In the genomic region with DNA sequence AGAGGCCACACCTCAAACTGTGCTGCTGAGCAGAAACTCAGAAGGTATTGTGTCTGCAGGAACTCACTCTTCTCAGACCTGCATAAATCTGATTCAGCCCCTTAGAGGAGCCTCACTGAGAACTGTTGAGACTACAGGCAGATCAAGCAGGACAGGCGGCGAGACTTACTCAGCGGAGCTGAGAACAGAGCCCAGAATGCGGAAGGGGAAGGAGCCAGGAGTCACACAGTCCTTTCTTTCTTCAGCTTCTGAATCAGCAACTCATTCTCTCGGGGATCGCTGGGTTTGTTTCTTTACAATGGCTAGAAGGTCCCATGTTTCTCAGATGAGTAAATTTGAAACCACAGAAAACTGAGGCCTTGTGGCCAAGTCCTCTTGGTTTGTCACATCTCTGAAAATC, we compare ENCODE assay signal across 8 cellular contexts. TPM values are rescaled to one million over a fixed set of nuclear protein-coding genes. Genes with fewer than 3 reads are reported as not detected.
DNase-seq lines count a peak whose midpoint lies in the region; ATAC-seq, FAIRE-seq and TF ChIP-seq lines count a peak whose summit lies in the region.

No MANE protein-coding gene starts in this region.

- H3K36me3 Mint-ChIP-seq in WTC11 = no peaks in the 10 kb centered on the region

- FAIRE-seq in frontal cortex (lab: Jason Lieb, UNC) = no peak

- H3K4me3 ChIP-seq in AG09309 (ENCODE audit: control insufficient read depth, low read depth, low read length) = no peak overlapping the region

- peak; percentile 92 for ATAC-seq in GM19023 (IDR thresholded peaks at IDR 0.05; ENCODE audit: unreplicated experiment)
- peak; percentile 94 for ATAC-seq in HG03066 (IDR thresholded peaks at IDR 0.05; ENCODE audit: low read depth, unreplicated experiment)
- ATAC-seq in WTC11 = peak; percentile 63

- no peak overlapping the region for H3K4me3 Mint-ChIP-seq in WTC11

- peaks cover 40% of the 10 kb centered on the region for H3K4me1 Mint-ChIP-seq in WTC11

- no peaks in the 10 kb centered on the region for H3K27me3 Mint-ChIP-seq in WTC11 (ENCODE audit: low read depth)

- peak overlapping the region; percentile 27; the same call in 1 of the 2 replicates for H3K27ac Mint-ChIP-seq in WTC11

- CTCF ChIA-PET in WTC11 (lab: Charles Lee) = no interaction called here

- no peaks in the 10 kb centered on the region for H3K9me3 Mint-ChIP-seq in WTC11

- no peak for TF ChIP-seq CTCF in AG09309 (IDR thresholded peaks at IDR 0.05; ENCODE audit: control insufficient read depth, insufficient read depth, low read depth, low read length, missing control alignments)
- TF ChIP-seq CTCF in WTC11 (IDR thresholded peaks at IDR 0.05) = no peak

- POLR2A ChIA-PET in WTC11 (lab: Charles Lee) = no interaction called here

- DNase-seq in AG09309 (ENCODE audit: low read depth) = peak; percentile 83
- DNase-seq in WTC11 (ENCODE audit: low spot score) = no peak
- DNase-seq in frontal cortex (ENCODE audit: low spot score in 2 of 2) = peak; percentile 19 to 32
- peak; percentile 32 for DNase-seq in retina
- no peak for DNase-seq in NCI-H146 (lab: John Stamatoyannopoulos, UW)
- no peak for DNase-seq in DMS153 (lab: John Stamatoyannopoulos, UW)

TF ChIP-seq in WTC11, 78 proteins besides CTCF, POLR2A, EP300 and RAD21:
- TF ChIP-seq RELA (CRISPR knock-in tag; IDR thresholded peaks at IDR 0.05; ENCODE audit: borderline replicate concordance) (no peak), EMX1 (CRISPR knock-in tag; IDR thresholded peaks at IDR 0.05) (no peak), NR1H2 (CRISPR knock-in tag; IDR thresholded peaks at IDR 0.05) (no peak), ATF1 (CRISPR knock-in tag; IDR thresholded peaks at IDR 0.05) (no peak)
- TF ChIP-seq, protein P1, sequence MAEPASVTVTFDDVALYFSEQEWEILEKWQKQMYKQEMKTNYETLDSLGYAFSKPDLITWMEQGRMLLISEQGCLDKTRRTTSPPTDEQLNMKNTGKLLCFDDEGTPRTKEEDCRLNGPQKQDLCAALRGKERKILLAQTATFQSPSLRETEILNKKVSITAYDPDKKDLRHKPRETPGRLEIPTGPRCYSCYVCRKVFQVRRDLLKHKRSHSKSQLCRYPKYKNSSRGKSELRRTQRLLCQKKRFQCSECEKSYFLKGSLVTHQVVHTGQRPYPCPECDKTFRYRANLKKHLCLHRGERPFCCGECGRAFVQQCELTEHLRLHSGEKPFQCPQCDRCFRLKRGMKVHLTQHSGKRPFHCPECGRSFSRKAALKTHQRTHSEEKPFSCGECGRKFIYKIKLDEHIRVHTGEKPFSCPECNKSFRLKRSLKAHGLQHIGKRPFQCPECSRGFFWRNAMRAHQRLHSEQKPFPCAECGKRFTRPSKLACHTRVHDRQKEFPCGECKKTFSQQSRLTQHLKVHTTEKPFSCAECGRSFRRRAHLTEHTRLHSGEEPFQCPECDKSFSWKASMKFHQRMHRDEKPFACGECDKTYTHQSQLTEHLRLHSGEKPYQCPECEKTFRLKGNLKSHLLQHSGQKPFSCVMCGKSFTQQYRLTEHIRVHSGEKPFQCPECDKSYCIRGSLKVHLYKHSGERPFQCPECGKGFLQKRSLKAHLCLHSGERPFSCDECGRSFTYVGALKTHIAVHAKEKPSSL (CRISPR knock-in tag; conservative IDR thresholded peaks at IDR 0.05) = no peak
- TF ChIP-seq, protein P2, sequence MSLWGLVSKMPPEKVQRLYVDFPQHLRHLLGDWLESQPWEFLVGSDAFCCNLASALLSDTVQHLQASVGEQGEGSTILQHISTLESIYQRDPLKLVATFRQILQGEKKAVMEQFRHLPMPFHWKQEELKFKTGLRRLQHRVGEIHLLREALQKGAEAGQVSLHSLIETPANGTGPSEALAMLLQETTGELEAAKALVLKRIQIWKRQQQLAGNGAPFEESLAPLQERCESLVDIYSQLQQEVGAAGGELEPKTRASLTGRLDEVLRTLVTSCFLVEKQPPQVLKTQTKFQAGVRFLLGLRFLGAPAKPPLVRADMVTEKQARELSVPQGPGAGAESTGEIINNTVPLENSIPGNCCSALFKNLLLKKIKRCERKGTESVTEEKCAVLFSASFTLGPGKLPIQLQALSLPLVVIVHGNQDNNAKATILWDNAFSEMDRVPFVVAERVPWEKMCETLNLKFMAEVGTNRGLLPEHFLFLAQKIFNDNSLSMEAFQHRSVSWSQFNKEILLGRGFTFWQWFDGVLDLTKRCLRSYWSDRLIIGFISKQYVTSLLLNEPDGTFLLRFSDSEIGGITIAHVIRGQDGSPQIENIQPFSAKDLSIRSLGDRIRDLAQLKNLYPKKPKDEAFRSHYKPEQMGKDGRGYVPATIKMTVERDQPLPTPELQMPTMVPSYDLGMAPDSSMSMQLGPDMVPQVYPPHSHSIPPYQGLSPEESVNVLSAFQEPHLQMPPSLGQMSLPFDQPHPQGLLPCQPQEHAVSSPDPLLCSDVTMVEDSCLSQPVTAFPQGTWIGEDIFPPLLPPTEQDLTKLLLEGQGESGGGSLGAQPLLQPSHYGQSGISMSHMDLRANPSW (CRISPR knock-in tag; conservative IDR thresholded peaks at IDR 0.05; ENCODE audit: low read depth) = no peak
- TF ChIP-seq, protein P3, sequence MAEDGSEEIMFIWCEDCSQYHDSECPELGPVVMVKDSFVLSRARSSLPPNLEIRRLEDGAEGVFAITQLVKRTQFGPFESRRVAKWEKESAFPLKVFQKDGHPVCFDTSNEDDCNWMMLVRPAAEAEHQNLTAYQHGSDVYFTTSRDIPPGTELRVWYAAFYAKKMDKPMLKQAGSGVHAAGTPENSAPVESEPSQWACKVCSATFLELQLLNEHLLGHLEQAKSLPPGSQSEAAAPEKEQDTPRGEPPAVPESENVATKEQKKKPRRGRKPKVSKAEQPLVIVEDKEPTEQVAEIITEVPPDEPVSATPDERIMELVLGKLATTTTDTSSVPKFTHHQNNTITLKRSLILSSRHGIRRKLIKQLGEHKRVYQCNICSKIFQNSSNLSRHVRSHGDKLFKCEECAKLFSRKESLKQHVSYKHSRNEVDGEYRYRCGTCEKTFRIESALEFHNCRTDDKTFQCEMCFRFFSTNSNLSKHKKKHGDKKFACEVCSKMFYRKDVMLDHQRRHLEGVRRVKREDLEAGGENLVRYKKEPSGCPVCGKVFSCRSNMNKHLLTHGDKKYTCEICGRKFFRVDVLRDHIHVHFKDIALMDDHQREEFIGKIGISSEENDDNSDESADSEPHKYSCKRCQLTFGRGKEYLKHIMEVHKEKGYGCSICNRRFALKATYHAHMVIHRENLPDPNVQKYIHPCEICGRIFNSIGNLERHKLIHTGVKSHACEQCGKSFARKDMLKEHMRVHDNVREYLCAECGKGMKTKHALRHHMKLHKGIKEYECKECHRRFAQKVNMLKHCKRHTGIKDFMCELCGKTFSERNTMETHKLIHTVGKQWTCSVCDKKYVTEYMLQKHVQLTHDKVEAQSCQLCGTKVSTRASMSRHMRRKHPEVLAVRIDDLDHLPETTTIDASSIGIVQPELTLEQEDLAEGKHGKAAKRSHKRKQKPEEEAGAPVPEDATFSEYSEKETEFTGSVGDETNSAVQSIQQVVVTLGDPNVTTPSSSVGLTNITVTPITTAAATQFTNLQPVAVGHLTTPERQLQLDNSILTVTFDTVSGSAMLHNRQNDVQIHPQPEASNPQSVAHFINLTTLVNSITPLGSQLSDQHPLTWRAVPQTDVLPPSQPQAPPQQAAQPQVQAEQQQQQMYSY (CRISPR knock-in tag; IDR thresholded peaks at IDR 0.05) = peak; percentile 29
- TF ChIP-seq, protein P4, sequence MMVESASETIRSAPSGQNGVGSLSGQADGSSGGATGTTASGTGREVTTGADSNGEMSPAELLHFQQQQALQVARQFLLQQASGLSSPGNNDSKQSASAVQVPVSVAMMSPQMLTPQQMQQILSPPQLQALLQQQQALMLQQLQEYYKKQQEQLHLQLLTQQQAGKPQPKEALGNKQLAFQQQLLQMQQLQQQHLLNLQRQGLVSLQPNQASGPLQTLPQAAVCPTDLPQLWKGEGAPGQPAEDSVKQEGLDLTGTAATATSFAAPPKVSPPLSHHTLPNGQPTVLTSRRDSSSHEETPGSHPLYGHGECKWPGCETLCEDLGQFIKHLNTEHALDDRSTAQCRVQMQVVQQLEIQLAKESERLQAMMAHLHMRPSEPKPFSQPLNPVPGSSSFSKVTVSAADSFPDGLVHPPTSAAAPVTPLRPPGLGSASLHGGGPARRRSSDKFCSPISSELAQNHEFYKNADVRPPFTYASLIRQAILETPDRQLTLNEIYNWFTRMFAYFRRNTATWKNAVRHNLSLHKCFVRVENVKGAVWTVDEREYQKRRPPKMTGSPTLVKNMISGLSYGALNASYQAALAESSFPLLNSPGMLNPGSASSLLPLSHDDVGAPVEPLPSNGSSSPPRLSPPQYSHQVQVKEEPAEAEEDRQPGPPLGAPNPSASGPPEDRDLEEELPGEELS (CRISPR knock-in tag; IDR thresholded peaks at IDR 0.05) = no peak

RNA-seq across cellular contexts. Expression of a gene that starts 23.0 kb away (rescaled TPM):
- total RNA-seq in WTC11 (2021) (0.66 to 1.4 TPM (median 1.4 TPM) in 3 replicates), frontal cortex (2.4 TPM)

Comparison
In these comparisons a context has a peak if more than half of its experiments do, and no peak if none do; other contexts are left out.
1. DNase-seq: peak in AG09309 (single experiment), frontal cortex (2 of 2) and retina (single experiment); none in WTC11 (single experiment), NCI-H146 (single experiment) and DMS153 (single experiment).
2. Peak in every context shown above with its lines, with median percentiles within 50 percentile points of each other: ATAC-seq.